8 cellular contexts compared by ENCODE assay signal in the genomic region with DNA sequence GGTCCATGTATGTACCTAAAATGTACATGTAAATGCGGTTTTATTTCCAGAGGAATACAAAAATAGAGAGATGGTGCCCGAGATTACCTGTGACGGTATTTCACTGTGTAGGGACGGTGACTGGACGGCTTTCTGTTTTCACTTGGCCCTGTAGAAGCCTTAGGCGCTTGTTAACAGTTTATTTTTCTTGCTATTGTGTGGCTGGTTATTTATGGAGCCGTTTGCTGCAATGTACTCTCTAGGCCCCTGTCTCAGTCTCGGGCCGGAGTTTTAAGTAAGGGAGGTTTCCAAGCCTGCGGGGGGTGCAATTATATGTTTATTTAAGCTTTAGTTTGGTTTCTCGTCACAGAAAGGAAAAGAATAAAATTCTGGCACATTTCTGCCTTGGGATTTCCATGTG. TPM values are rescaled to one million over a fixed set of nuclear protein-coding genes. Genes with fewer than 3 reads are reported as not detected.
A peak's percentile ranks its signal among the peaks of the same experiment; 100 is the strongest.
DNase-seq lines count a peak whose midpoint lies in the region; ATAC-seq and FAIRE-seq lines count a peak whose summit lies in the region.

No MANE protein-coding gene starts in this region.

- no peak for FAIRE-seq in small intestine (lab: Jason Lieb, UNC)

- peak overlapping the region; percentile 95 for H3K4me3 ChIP-seq in right cardiac atrium (ENCODE audit: low read length)
- H3K4me3 ChIP-seq in small intestine (ENCODE audit: low read depth in 1 of 2, low read length in 2 of 2): peak overlapping the region; percentile 46 to 69

- peaks cover 53% of the 10 kb centered on the region for H3K4me1 Mint-ChIP-seq in activated T-helper 1 cell treated with anti-CD3 and anti-CD28 coated beads, Interleukin-12 subunit alpha, Interleukin-12 subunit beta, Interleukin-2, Interleukin-4 antibody, amounts not matched to agents 30 ng/mL and 10 ng/mL and 1 ng/mL, durations not matched to agents 14 hours and 24 hours and 36 hours (ENCODE audit: low read depth)

- ATAC-seq in GM19351 (IDR thresholded peaks at IDR 0.05; ENCODE audit: unreplicated experiment) (peak; percentile 12), HG03280 (IDR thresholded peaks at IDR 0.05; ENCODE audit: unreplicated experiment) (peak; percentile 26), right cardiac atrium (peak; percentile 60 to 61)

- no peaks in the 10 kb centered on the region for H3K27me3 ChIP-seq in right cardiac atrium (ENCODE audit: control insufficient read depth, insufficient read depth)
- no peaks in the 10 kb centered on the region for H3K27me3 ChIP-seq in small intestine (ENCODE audit: control insufficient read depth in 2 of 2, insufficient read depth in 2 of 2, low read length in 2 of 2)

- peaks cover 8% of the 10 kb centered on the region for H3K36me3 Mint-ChIP-seq in activated T-helper 1 cell treated with anti-CD3 and anti-CD28 coated beads, Interleukin-12 subunit alpha, Interleukin-12 subunit beta, Interleukin-2, Interleukin-4 antibody, amounts not matched to agents 30 ng/mL and 10 ng/mL and 1 ng/mL, durations not matched to agents 14 hours and 24 hours and 36 hours (ENCODE audit: low read depth)

- H3K9me3 Mint-ChIP-seq in activated T-helper 1 cell treated with anti-CD3 and anti-CD28 coated beads, Interleukin-12 subunit alpha, Interleukin-12 subunit beta, Interleukin-2, Interleukin-4 antibody, amounts not matched to agents 30 ng/mL and 10 ng/mL and 1 ng/mL, durations not matched to agents 14 hours and 24 hours and 36 hours: no peaks in the 10 kb centered on the region

- peak overlapping the region; percentile 94 for H3K27ac Mint-ChIP-seq in activated T-helper 1 cell treated with anti-CD3 and anti-CD28 coated beads, Interleukin-12 subunit alpha, Interleukin-12 subunit beta, Interleukin-2, Interleukin-4 antibody, amounts not matched to agents 30 ng/mL and 10 ng/mL and 1 ng/mL, durations not matched to agents 14 hours and 24 hours and 36 hours

- H3K27me3 Mint-ChIP-seq in activated T-helper 1 cell treated with anti-CD3 and anti-CD28 coated beads, Interleukin-12 subunit alpha, Interleukin-12 subunit beta, Interleukin-2, Interleukin-4 antibody, amounts not matched to agents 30 ng/mL and 10 ng/mL and 1 ng/mL, durations not matched to agents 14 hours and 24 hours and 36 hours (ENCODE audit: insufficient read depth): no peaks in the 10 kb centered on the region

- H3K27ac ChIP-seq in right cardiac atrium (ENCODE audit: low read length) (peak overlapping the region; percentile 91), small intestine (ENCODE audit: low read depth in 1 of 2, low read length in 1 of 2) (peak overlapping the region; percentile 93 to 97)

- under 1% methylated on average over 11 of the region's 11 CpGs for WGBS in right cardiac atrium
- WGBS in small intestine, 3 donors: 1% methylated on average over 11 of the region's 11 CpGs

- H3K4me1 ChIP-seq in right cardiac atrium (ENCODE audit: control insufficient read depth, insufficient read depth, low read length) (no peaks in the 10 kb centered on the region), small intestine (ENCODE audit: control insufficient read depth in 2 of 2, insufficient read depth in 1 of 2, low read depth in 1 of 2, low read length in 1 of 2) (peaks cover 0 to 2% of the 10 kb centered on the region in 2 donors)

- DNase-seq in COR-L47 (lab: John Stamatoyannopoulos, UW) (peak; percentile 22), right cardiac atrium (no peak), small intestine (no peak), NCI-H2029 treated with DMSO at 0.1 percent for 48 hours (lab: John Stamatoyannopoulos, UW) (no peak)
- no peak for DNase-seq in activated T-helper 1 cell treated with anti-CD3 and anti-CD28 coated beads, Interleukin-12 subunit alpha, Interleukin-12 subunit beta, Interleukin-2, Interleukin-4 antibody, amounts not matched to agents 30 ng/mL and 10 ng/mL and 1 ng/mL, durations not matched to agents 14 hours and 24 hours and 36 hours (ENCODE audit: low spot score)
- no peak for DNase-seq in effector CD4-positive, alpha-beta T cell

- H3K36me3 ChIP-seq in small intestine (ENCODE audit: control insufficient read depth in 2 of 2, insufficient read depth in 2 of 2, low read length in 2 of 2): no peaks in the 10 kb centered on the region

- intact Hi-C loops in activated T-helper 1 cell treated with anti-CD3 and anti-CD28 coated beads, Interleukin-12 subunit alpha, Interleukin-12 subunit beta, Interleukin-2, Interleukin-4 antibody, amounts not matched to agents 30 ng/mL and 10 ng/mL and 1 ng/mL, durations not matched to agents 14 hours and 24 hours and 36 hours (cut with micrococcal nuclease): loop anchor here (1.0 to 10.0 kb wide), 9 partner anchors 71 to 1799 kb away; partner anchors contain the start of genes ALG6, ATG4C, JAK1 and ROR1
- intact Hi-C loops in right cardiac atrium (cut with DNase I): no loop called here

- H3K9me3 ChIP-seq in right cardiac atrium (ENCODE audit: control insufficient read depth, low read length): no peaks in the 10 kb centered on the region
- no peaks in the 10 kb centered on the region for H3K9me3 ChIP-seq in small intestine (ENCODE audit: control insufficient read depth, low read depth)

- peak overlapping the region; percentile 99 for H3K4me3 Mint-ChIP-seq in activated T-helper 1 cell treated with anti-CD3 and anti-CD28 coated beads, Interleukin-12 subunit alpha, Interleukin-12 subunit beta, Interleukin-2, Interleukin-4 antibody, amounts not matched to agents 30 ng/mL and 10 ng/mL and 1 ng/mL, durations not matched to agents 14 hours and 24 hours and 36 hours

RNA-seq across cellular contexts. Expression of gene EFCAB7, which starts 0.4 kb away (rescaled TPM):
- 6.4 and 6.7 TPM in 2 replicates for total RNA-seq in activated T-helper 1 cell treated with anti-CD3 and anti-CD28 coated beads, Interleukin-12 subunit alpha, Interleukin-12 subunit beta, Interleukin-2, Interleukin-4 antibody, amounts not matched to agents 30 ng/mL and 10 ng/mL and 1 ng/mL, durations not matched to agents 14 hours and 24 hours and 36 hours
- 10 to 100 TPM in 3 of 4 donors, 1 to 10 TPM in 1; 6.4 to 16.7 (median 13.0) TPM for total RNA-seq in right cardiac atrium
- polyA plus RNA-seq in right cardiac atrium: 11.0 TPM
- 1 to 10 TPM; 1.1 to 2.7 (median 1.6) TPM for polyA plus RNA-seq in small intestine

RNA-seq across cellular contexts. Expression of gene ITGB3BP, which starts 0.7 kb away (rescaled TPM):
- total RNA-seq in activated T-helper 1 cell treated with anti-CD3 and anti-CD28 coated beads, Interleukin-12 subunit alpha, Interleukin-12 subunit beta, Interleukin-2, Interleukin-4 antibody, amounts not matched to agents 30 ng/mL and 10 ng/mL and 1 ng/mL, durations not matched to agents 14 hours and 24 hours and 36 hours: 44.1 and 49.8 TPM in 2 replicates
- 10 to 100 TPM in 2 of 4 donors, 1 to 10 TPM in 2; 5.7 to 16.7 (median 10.6) TPM for total RNA-seq in right cardiac atrium
- polyA plus RNA-seq in right cardiac atrium (7.6 TPM), small intestine (10 to 100 TPM; 10.5 to 21.0 (median 13.0) TPM)
